ENCODE assay signal across 8 cellular contexts in the genomic region with DNA sequence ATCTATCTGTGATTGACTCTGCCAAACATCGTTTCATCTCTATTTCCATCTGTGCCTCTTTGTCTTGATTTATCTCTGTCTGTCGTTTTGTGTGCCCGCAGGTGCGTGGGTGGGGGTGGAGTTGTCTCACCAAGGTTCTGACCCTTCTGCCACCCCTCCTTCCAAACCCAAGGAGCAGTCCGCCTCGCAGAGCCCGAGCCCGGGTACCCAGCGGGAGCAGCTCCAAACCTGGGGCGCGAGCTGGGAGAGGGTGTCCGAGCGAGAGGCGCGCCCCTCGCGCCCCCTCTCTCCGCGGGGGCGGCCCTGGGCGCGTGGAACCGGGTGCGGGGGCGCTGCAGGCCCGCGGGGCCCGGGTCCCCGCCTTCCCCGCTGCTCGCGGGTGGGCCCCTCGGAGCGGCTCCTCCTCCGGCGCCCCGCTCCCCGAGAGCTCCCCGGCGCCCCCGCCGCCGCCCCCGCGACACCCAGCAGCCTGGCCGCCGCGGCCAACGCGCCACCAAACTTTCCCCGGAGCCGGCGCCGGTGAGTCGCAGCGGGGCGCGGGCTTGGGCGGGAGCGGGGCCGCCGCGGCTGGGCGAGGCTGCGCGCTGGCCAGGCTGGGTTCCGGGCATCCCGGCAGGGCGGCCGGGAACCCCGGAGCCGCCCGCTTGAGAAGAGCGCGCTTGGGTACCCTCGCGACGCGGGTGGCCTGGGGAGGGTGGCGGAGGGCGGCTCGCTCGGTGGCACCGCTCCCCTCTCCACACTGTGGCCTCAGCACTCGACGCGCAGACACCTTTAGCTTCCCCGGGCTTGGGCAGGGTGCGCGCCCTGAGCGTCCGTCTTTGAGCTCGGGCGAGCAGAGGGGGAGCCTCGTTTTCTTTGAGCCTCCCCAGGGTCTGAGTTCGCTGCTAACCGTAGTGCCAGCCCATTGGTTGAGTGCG. TPM values are rescaled to one million over a fixed set of nuclear protein-coding genes. Genes with fewer than 3 reads are reported as not detected.
DNase-seq lines count a peak whose midpoint lies in the region; ATAC-seq and TF ChIP-seq lines count a peak whose summit lies in the region.

A gene with protein sequence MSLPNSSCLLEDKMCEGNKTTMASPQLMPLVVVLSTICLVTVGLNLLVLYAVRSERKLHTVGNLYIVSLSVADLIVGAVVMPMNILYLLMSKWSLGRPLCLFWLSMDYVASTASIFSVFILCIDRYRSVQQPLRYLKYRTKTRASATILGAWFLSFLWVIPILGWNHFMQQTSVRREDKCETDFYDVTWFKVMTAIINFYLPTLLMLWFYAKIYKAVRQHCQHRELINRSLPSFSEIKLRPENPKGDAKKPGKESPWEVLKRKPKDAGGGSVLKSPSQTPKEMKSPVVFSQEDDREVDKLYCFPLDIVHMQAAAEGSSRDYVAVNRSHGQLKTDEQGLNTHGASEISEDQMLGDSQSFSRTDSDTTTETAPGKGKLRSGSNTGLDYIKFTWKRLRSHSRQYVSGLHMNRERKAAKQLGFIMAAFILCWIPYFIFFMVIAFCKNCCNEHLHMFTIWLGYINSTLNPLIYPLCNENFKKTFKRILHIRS (plus strand): TSS at position 458 of the 917 bp plus-strand sequence. CDS start 104,545 bp downstream, outside the sequence.

- ATAC-seq in left cardiac atrium = peak; percentile 60 to 63
- ATAC-seq in HG02981 (IDR thresholded peaks at IDR 0.05; ENCODE audit: unreplicated experiment) = no peak
- ATAC-seq in HG02840 (IDR thresholded peaks at IDR 0.05; ENCODE audit: low FRiP score, unreplicated experiment) = no peak
- no peak for ATAC-seq in GM18909 (IDR thresholded peaks at IDR 0.05; ENCODE audit: poor library complexity, unreplicated experiment)

- POLR2A ChIA-PET in HEK293T (lab: Yijun Ruan, JAX) = no interaction called here

- H3K4me3 Mint-ChIP-seq in activated T-cell treated with anti-CD3 and anti-CD28 coated beads, Interleukin-2, amount 50 U/mL, for 24 hours = peak within 1 kb of the TSS; percentile 55

- CTCF ChIA-PET in HEK293T (lab: Yijun Ruan, JAX) = interaction anchor here (0.6 to 1.4 kb wide), 4 partner anchors 10 to 1017 kb away, joined by 3 to 6 read pairs (median 4); no protein-coding TSS in a partner anchor

- H3K4me1 Mint-ChIP-seq in activated T-cell treated with anti-CD3 and anti-CD28 coated beads, Interleukin-2, amount 50 U/mL, for 24 hours (ENCODE audit: low read depth) = peaks cover 14% of the 10 kb centered on the region

- DNase-seq in HEK293T (ENCODE audit: extremely low spot score) = peak; percentile 43
- DNase-seq in activated T-cell treated with anti-CD3 and anti-CD28 coated beads, Interleukin-2, amount 50 U/mL, for 24 hours = no peak
- DNase-seq in left cardiac atrium = peak; percentile 54
- DNase-seq in retina = peak; percentile 36
- no peak for DNase-seq in epidermal melanocyte (ENCODE audit: insufficient read length, low spot score)

- peaks cover 84% of the 10 kb centered on the region for H3K27me3 Mint-ChIP-seq in activated T-cell treated with anti-CD3 and anti-CD28 coated beads, Interleukin-2, amount 50 U/mL, for 24 hours

- H3K9me3 Mint-ChIP-seq in activated T-cell treated with anti-CD3 and anti-CD28 coated beads, Interleukin-2, amount 50 U/mL, for 24 hours = no peaks in the 10 kb centered on the region

- H3K27ac Mint-ChIP-seq in activated T-cell treated with anti-CD3 and anti-CD28 coated beads, Interleukin-2, amount 50 U/mL, for 24 hours = no peak within 1 kb of the TSS

- intact Hi-C loops in left cardiac atrium (cut with DNase I) = loop anchor here in 1 of 2 donors (10.0 kb wide), 1 partner anchor 181 kb away; no protein-coding TSS in a partner anchor

- H3K36me3 Mint-ChIP-seq in activated T-cell treated with anti-CD3 and anti-CD28 coated beads, Interleukin-2, amount 50 U/mL, for 24 hours (ENCODE audit: low read depth) = no peaks in the 10 kb centered on the region

TF ChIP-seq in HEK293T, 16 proteins besides CTCF, POLR2A, EP300 and RAD21:
- peak; percentile 48 for TF ChIP-seq L3MBTL2 (conservative IDR thresholded peaks at IDR 0.05)
- TF ChIP-seq FOXM1 (IDR thresholded peaks at IDR 0.05; ENCODE audit: borderline replicate concordance) = no peak
- no peak for TF ChIP-seq SP1 (IDR thresholded peaks at IDR 0.05)

RNA-seq across cellular contexts. Expression of the gene that starts here (rescaled TPM):
- total RNA-seq in left cardiac atrium = 1 to 10 TPM; 3.0 to 3.5 TPM

Comparison
In these comparisons a context has a peak if more than half of its experiments do, and no peak if none do; other contexts are left out.
1. DNase-seq: peak in HEK293T (single experiment), left cardiac atrium (single experiment) and retina (single experiment); none in activated T-cell treated with anti-CD3 and anti-CD28 coated beads, Interleukin-2, amount 50 U/mL, for 24 hours (single experiment) and epidermal melanocyte (single experiment).
2. ATAC-seq: peak in left cardiac atrium (2 of 2); none in HG02981 (single experiment), HG02840 (single experiment) and GM18909 (single experiment).